In the genomic region with DNA sequence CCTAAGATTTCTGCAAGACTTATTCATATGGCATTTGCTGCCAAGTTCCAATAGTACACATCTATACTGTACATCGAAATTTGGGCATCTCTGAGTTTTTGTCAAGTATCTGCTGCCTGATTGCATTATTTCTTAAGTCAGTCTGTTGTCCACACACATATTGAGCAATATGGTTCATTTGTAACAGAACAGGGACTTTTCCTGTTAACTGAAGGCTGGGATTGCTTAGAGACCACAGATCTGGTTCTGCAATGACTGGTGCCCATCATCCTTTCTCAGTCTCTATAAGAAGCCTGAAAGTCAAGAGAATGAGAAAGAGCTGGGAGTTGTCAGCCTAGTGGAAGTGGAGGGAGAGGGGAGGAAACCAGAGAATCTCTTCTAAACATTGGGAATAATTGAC, we compare ENCODE assay signal across 13 cellular contexts.
"Had no signal": no experiment of that assay in that cellular context is flagged by ENCODE, and none has a peak within 500 bp of the region (broad histone marks: within the 10 kb centered on the region; RNA-seq: fewer than 3 reads in every experiment).

No MANE protein-coding gene starts in this region.

- H3K27ac Mint-ChIP-seq: activated CD4-positive, alpha-beta T cell treated with anti-CD3 and anti-CD28 coated beads for 36 hours; naive thymus-derived CD4-positive, alpha-beta T cell; type B pancreatic cell had no signal

- H3K4me3 Mint-ChIP-seq: activated CD4-positive, alpha-beta T cell treated with anti-CD3 and anti-CD28 coated beads for 36 hours; naive thymus-derived CD4-positive, alpha-beta T cell; type B pancreatic cell had no signal

- H3K36me3 ChIP-seq: esophagus squamous epithelium, suprapubic skin, WERI-Rb-1 had no signal

- DNase-seq: activated CD4-positive, alpha-beta T cell treated with anti-CD3 and anti-CD28 coated beads for 36 hours; activated CD8-positive, alpha-beta memory T cell treated with anti-CD3 and anti-CD28 coated beads for 24 hours; activated naive CD4-positive, alpha-beta T cell treated with Interleukin-2 at 50 U/mL for 16 hours; esophagus squamous epithelium; foreskin fibroblast; left colon; naive thymus-derived CD4-positive, alpha-beta T cell; occipital lobe; stimulated activated CD4-positive, alpha-beta T cell treated with anti-CD3 and anti-CD28 coated beads, Interleukin-12 subunit alpha, Interleukin-12 subunit beta, amount 100 ng/mL, for 4 hours; stimulated activated naive CD4-positive, alpha-beta T cell treated with Interleukin-2 at 50 U/mL for 16 hours; WERI-Rb-1 had no signal

- H3K9me3 Mint-ChIP-seq: naive thymus-derived CD4-positive, alpha-beta T cell; type B pancreatic cell had no signal

- ATAC-seq: activated CD4-positive, alpha-beta T cell treated with anti-CD3 and anti-CD28 coated beads for 36 hours; left colon; naive thymus-derived CD4-positive, alpha-beta T cell had no signal

- H3K4me3 ChIP-seq: esophagus squamous epithelium, suprapubic skin had no signal

- H3K27ac ChIP-seq: esophagus squamous epithelium, suprapubic skin, WERI-Rb-1 had no signal

- H3K27me3 Mint-ChIP-seq: naive thymus-derived CD4-positive, alpha-beta T cell; type B pancreatic cell had no signal

- H3K4me1 ChIP-seq: suprapubic skin had no signal

- H3K36me3 Mint-ChIP-seq: naive thymus-derived CD4-positive, alpha-beta T cell; type B pancreatic cell had no signal

- H3K27me3 ChIP-seq: esophagus squamous epithelium, suprapubic skin had no signal

- H3K9me3 ChIP-seq: esophagus squamous epithelium, suprapubic skin had no signal
